Comparison of ENCODE assay signal across 16 cellular contexts in genomic region chr1:243490147-243490546, GRCh38.
DNase-seq lines count a peak whose midpoint lies in the region; ATAC-seq and TF ChIP-seq lines count a peak whose summit lies in the region.
"Had no signal": no experiment of that assay in that cellular context is flagged by ENCODE, and none has a peak within 500 bp of the region (broad histone marks: within the 10 kb centered on the region; RNA-seq: fewer than 3 reads in every experiment).

No MANE protein-coding gene starts in this region.

- H3K4me1 ChIP-seq in HUES64 (ENCODE audit: insufficient read depth, low read length): peaks cover 38% of the 10 kb centered on the region
- H3K4me1 ChIP-seq in endodermal cell (ENCODE audit: control insufficient read depth, insufficient read depth, low read length): no peaks in the 10 kb centered on the region
- H3K4me1 ChIP-seq in lower lobe of right lung: peaks cover 16% of the 10 kb centered on the region
- H3K4me1 ChIP-seq in vagina: peaks cover 5% of the 10 kb centered on the region
- H3K4me1 ChIP-seq in left lung: peaks cover 0 to 3% of the 10 kb centered on the region in 2 donors

- H3K36me3 ChIP-seq in HUES64 (ENCODE audit: insufficient read depth, low read length) (no peaks in the 10 kb centered on the region), endodermal cell (ENCODE audit: control insufficient read depth, insufficient read depth, low read length) (no peaks in the 10 kb centered on the region), lower lobe of right lung (peaks cover 23% of the 10 kb centered on the region), vagina (no peaks in the 10 kb centered on the region), left lung (peaks cover 0 to 17% of the 10 kb centered on the region in 2 donors)

- H3K27me3 Mint-ChIP-seq in endodermal cell (ENCODE audit: insufficient read depth): no peaks in the 10 kb centered on the region
- H3K27me3 Mint-ChIP-seq: B cell had no signal

- no peak overlapping the region for H3K4me3 Mint-ChIP-seq in endodermal cell
- H3K4me3 Mint-ChIP-seq: B cell; CD8-positive, alpha-beta T cell had no signal

- H3K4me1 Mint-ChIP-seq in endodermal cell: peaks cover 17% of the 10 kb centered on the region
- H3K4me1 Mint-ChIP-seq: B cell had no signal

- intact Hi-C loops in lower lobe of right lung (cut with DNase I) (no loop called here), vagina (cut with DNase I) (no loop called here), left lung (cut with DNase I) (no loop called here)

- ATAC-seq in lower lobe of right lung (no peak), GM21423 (IDR thresholded peaks at IDR 0.05; ENCODE audit: unreplicated experiment) (no peak), left lung (no peak)
- ATAC-seq: CD8-positive, alpha-beta T cell had no signal

- H3K4me3 ChIP-seq in HUES64 (ENCODE audit: low read length) (no peak overlapping the region), endodermal cell (ENCODE audit: low read length) (no peak overlapping the region), lower lobe of right lung (no peak overlapping the region), vagina (no peak overlapping the region), left lung (no peak overlapping the region)

- peak overlapping the region; percentile 30 for H3K27ac Mint-ChIP-seq in endodermal cell
- H3K27ac Mint-ChIP-seq: B cell; CD8-positive, alpha-beta T cell had no signal

- peak overlapping the region; percentile 53 for H3K9ac ChIP-seq in HUES64 (ENCODE audit: low read depth, low read length)
- H3K9ac ChIP-seq in endodermal cell (ENCODE audit: extremely low read depth, low read length, poor library complexity, severe bottlenecking): no peak overlapping the region

- no peaks in the 10 kb centered on the region for H3K27me3 ChIP-seq in HUES64 (ENCODE audit: insufficient read depth, low read length)
- no peaks in the 10 kb centered on the region for H3K27me3 ChIP-seq in endodermal cell (ENCODE audit: control insufficient read depth, insufficient read depth, low read length, poor library complexity, severe bottlenecking)
- no peaks in the 10 kb centered on the region for H3K27me3 ChIP-seq in lower lobe of right lung (ENCODE audit: low read depth)
- no peaks in the 10 kb centered on the region for H3K27me3 ChIP-seq in vagina
- H3K27me3 ChIP-seq in left lung: no peaks in the 10 kb centered on the region

- H3K36me3 Mint-ChIP-seq in endodermal cell (ENCODE audit: low read depth): peaks cover 9% of the 10 kb centered on the region

- H3K9me3 Mint-ChIP-seq in endodermal cell: no peaks in the 10 kb centered on the region
- H3K9me3 Mint-ChIP-seq: CD8-positive, alpha-beta T cell had no signal

- TF ChIP-seq POLR2A in vagina (IDR thresholded peaks at IDR 0.05): no peak

- H3K27ac ChIP-seq in HUES64 (ENCODE audit: low read depth, low read length) (peak overlapping the region; percentile 96), endodermal cell (ENCODE audit: low read depth, low read length) (peak overlapping the region; percentile 26), lower lobe of right lung (peak overlapping the region; percentile 13), vagina (peak overlapping the region; percentile 36), left lung (no peak overlapping the region)

- no peak for DNase-seq in endodermal cell
- no peak for DNase-seq in lower lobe of right lung
- no peak for DNase-seq in vagina (ENCODE audit: extremely low spot score in 2 of 2)
- no peak for DNase-seq in NCI-H2171 treated with DMSO at 0.1 percent for 48 hours (lab: John Stamatoyannopoulos, UW)
- no peak for DNase-seq in left lung
- DNase-seq: DMS79 treated with DMSO at 0.1 percent for 48 hours, GOT3, Kasumi-1, NCI-H1105 treated with DMSO at 0.1 percent for 48 hours, NCI-H1930, NCI-H510A, SHP77 treated with DMSO at 0.1 percent for 48 hours had no signal

- H3K9me3 ChIP-seq in HUES64 (ENCODE audit: insufficient read depth, low read depth, low read length) (no peaks in the 10 kb centered on the region), endodermal cell (ENCODE audit: control insufficient read depth, low read length) (no peaks in the 10 kb centered on the region), lower lobe of right lung (no peaks in the 10 kb centered on the region), vagina (no peaks in the 10 kb centered on the region), left lung (no peaks in the 10 kb centered on the region)

- TF ChIP-seq CTCF in endodermal cell (conservative IDR thresholded peaks at IDR 0.05): no peak
- no peak for TF ChIP-seq CTCF in lower lobe of right lung (IDR thresholded peaks at IDR 0.05)
- no peak for TF ChIP-seq CTCF in vagina (IDR thresholded peaks at IDR 0.05)
- TF ChIP-seq CTCF in left lung (IDR thresholded peaks at IDR 0.05): no peak

- WGBS in HUES64: 84% methylated on average over 10 of the region's 10 CpGs
- 88 to 92% methylated on average over 3 to 10 of the region's 10 CpGs for WGBS in endodermal cell (ENCODE audit: insufficient coverage in 1 of 2, insufficient read length in 1 of 2), 2 experiments

Comparison
In these comparisons a context has a peak if more than half of its experiments do, and no peak if none do; other contexts are left out.
1. H3K27ac ChIP-seq: peak in HUES64 (single experiment), endodermal cell (single experiment), lower lobe of right lung (single experiment) and vagina (single experiment); none in left lung (0 of 2).